Comparison of ENCODE assay signal across 8 cellular contexts in the genomic region with DNA sequence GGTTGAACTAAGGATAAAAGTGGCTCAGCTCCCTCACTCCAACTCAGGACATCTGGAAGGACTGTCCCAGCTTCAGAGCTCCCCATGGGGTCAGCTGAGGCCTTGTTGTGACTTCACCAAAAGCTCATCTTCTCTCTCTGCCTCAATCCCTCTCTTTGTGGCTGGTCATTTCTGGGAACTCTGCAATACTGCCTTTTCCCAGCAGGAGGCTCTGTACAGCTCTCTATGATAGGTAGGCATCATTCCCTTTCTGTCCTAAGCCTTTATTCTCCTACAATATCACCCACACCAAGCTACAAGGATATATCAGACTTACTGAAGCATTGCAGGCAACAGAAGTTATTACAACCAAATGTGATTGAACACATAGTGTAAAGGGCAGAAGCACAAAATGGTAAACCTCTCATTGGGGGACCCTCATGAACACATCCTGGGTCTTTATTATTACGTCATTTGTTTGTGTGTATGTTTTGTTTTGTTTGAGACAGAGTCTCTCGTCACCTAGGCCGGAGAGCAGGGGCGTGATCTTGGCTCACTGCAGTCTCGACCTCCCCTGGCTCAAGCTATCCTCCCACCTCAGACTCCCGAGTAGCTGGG. TPM values are rescaled to one million over a fixed set of nuclear protein-coding genes. Genes with fewer than 3 reads are reported as not detected.
DNase-seq lines count a peak whose midpoint lies in the region; ATAC-seq and TF ChIP-seq lines count a peak whose summit lies in the region.

No MANE protein-coding gene starts in this region.

- no peaks in the 10 kb centered on the region for H3K27me3 Mint-ChIP-seq in activated naive CD8-positive, alpha-beta T cell treated with anti-CD3 and anti-CD28 coated beads, Interleukin-2, amount 50 U/mL, for 24 hours
- H3K27me3 Mint-ChIP-seq in activated naive CD8-positive, alpha-beta T cell treated with anti-CD3 and anti-CD28 coated beads for 36 hours, result no peaks in the 10 kb centered on the region
- H3K27me3 Mint-ChIP-seq in T-helper 2 cell treated with Interferon-gamma antibody and Interleukin-4, amounts not matched to agents 5 μg/mL and 100 μg/mL, for 36 hours (ENCODE audit: low read depth), result no peaks in the 10 kb centered on the region

- CTCF ChIA-PET in HEK293T (lab: Yijun Ruan, JAX), result interaction anchor here (0.7 to 1.2 kb wide), 2 partner anchors 21 to 43 kb away, joined by 3 to 4 read pairs; no protein-coding TSS in a partner anchor

- H3K9me3 Mint-ChIP-seq in activated naive CD8-positive, alpha-beta T cell treated with anti-CD3 and anti-CD28 coated beads, Interleukin-2, amount 50 U/mL, for 24 hours, result no peaks in the 10 kb centered on the region
- H3K9me3 Mint-ChIP-seq in activated naive CD8-positive, alpha-beta T cell treated with anti-CD3 and anti-CD28 coated beads for 36 hours, result no peaks in the 10 kb centered on the region
- H3K9me3 Mint-ChIP-seq in T-helper 2 cell treated with Interferon-gamma antibody and Interleukin-4, amounts not matched to agents 5 μg/mL and 100 μg/mL, for 36 hours, result no peaks in the 10 kb centered on the region

- no peak overlapping the region for H3K27ac Mint-ChIP-seq in activated naive CD8-positive, alpha-beta T cell treated with anti-CD3 and anti-CD28 coated beads, Interleukin-2, amount 50 U/mL, for 24 hours
- no peak overlapping the region for H3K27ac Mint-ChIP-seq in activated naive CD8-positive, alpha-beta T cell treated with anti-CD3 and anti-CD28 coated beads for 36 hours
- no peak overlapping the region for H3K27ac Mint-ChIP-seq in T-helper 2 cell treated with Interferon-gamma antibody and Interleukin-4, amounts not matched to agents 5 μg/mL and 100 μg/mL, for 36 hours

- no peak overlapping the region for H3K4me3 Mint-ChIP-seq in activated naive CD8-positive, alpha-beta T cell treated with anti-CD3 and anti-CD28 coated beads, Interleukin-2, amount 50 U/mL, for 24 hours
- H3K4me3 Mint-ChIP-seq in activated naive CD8-positive, alpha-beta T cell treated with anti-CD3 and anti-CD28 coated beads for 36 hours, result no peak overlapping the region
- no peak overlapping the region for H3K4me3 Mint-ChIP-seq in T-helper 2 cell treated with Interferon-gamma antibody and Interleukin-4, amounts not matched to agents 5 μg/mL and 100 μg/mL, for 36 hours

- ATAC-seq in activated naive CD8-positive, alpha-beta T cell treated with anti-CD3 and anti-CD28 coated beads, Interleukin-2, amount 50 U/mL, for 24 hours, result no peak
- no peak for ATAC-seq in GM18870 (IDR thresholded peaks at IDR 0.05; ENCODE audit: unreplicated experiment)

- POLR2A ChIA-PET in HEK293T (lab: Yijun Ruan, JAX), result no interaction called here

- peak; percentile 16 for DNase-seq in activated naive CD8-positive, alpha-beta T cell treated with anti-CD3 and anti-CD28 coated beads, Interleukin-2, amount 50 U/mL, for 24 hours
- no peak for DNase-seq in activated naive CD8-positive, alpha-beta T cell treated with anti-CD3 and anti-CD28 coated beads for 36 hours
- DNase-seq in HEK293T (ENCODE audit: extremely low spot score), result peak; percentile 39
- DNase-seq in OCI-M1 (lab: John Stamatoyannopoulos, UW), result peak; percentile 45
- peak; percentile 6 for DNase-seq in germinal center (ENCODE audit: low spot score)
- DNase-seq in KG1 (lab: John Stamatoyannopoulos, UW), result no peak
- no peak for DNase-seq in T-helper 2 cell treated with Interferon-gamma antibody and Interleukin-4, amounts not matched to agents 5 μg/mL and 100 μg/mL, for 36 hours (ENCODE audit: low spot score)

- no peaks in the 10 kb centered on the region for H3K36me3 Mint-ChIP-seq in activated naive CD8-positive, alpha-beta T cell treated with anti-CD3 and anti-CD28 coated beads, Interleukin-2, amount 50 U/mL, for 24 hours (ENCODE audit: low read depth)
- H3K36me3 Mint-ChIP-seq in activated naive CD8-positive, alpha-beta T cell treated with anti-CD3 and anti-CD28 coated beads for 36 hours, result no peaks in the 10 kb centered on the region
- H3K36me3 Mint-ChIP-seq in T-helper 2 cell treated with Interferon-gamma antibody and Interleukin-4, amounts not matched to agents 5 μg/mL and 100 μg/mL, for 36 hours (ENCODE audit: low read depth), result no peaks in the 10 kb centered on the region

- no peaks in the 10 kb centered on the region for H3K4me1 Mint-ChIP-seq in activated naive CD8-positive, alpha-beta T cell treated with anti-CD3 and anti-CD28 coated beads, Interleukin-2, amount 50 U/mL, for 24 hours
- no peaks in the 10 kb centered on the region for H3K4me1 Mint-ChIP-seq in activated naive CD8-positive, alpha-beta T cell treated with anti-CD3 and anti-CD28 coated beads for 36 hours
- H3K4me1 Mint-ChIP-seq in T-helper 2 cell treated with Interferon-gamma antibody and Interleukin-4, amounts not matched to agents 5 μg/mL and 100 μg/mL, for 36 hours (ENCODE audit: low read depth), result no peaks in the 10 kb centered on the region

TF ChIP-seq in HEK293T, 16 proteins besides CTCF, POLR2A, EP300 and RAD21:
- no peak for TF ChIP-seq ZNF384 (IDR thresholded peaks at IDR 0.05)
- no peak for TF ChIP-seq FOXM1 (IDR thresholded peaks at IDR 0.05; ENCODE audit: borderline replicate concordance)
- no peak for TF ChIP-seq L3MBTL2 (conservative IDR thresholded peaks at IDR 0.05)
- TF ChIP-seq FOXA1 (IDR thresholded peaks at IDR 0.05), result no peak
- TF ChIP-seq FOXK2 (IDR thresholded peaks at IDR 0.05), result no peak
- TF ChIP-seq HDGF (IDR thresholded peaks at IDR 0.05; ENCODE audit: borderline replicate concordance), result no peak
- no peak for TF ChIP-seq ARNT (IDR thresholded peaks at IDR 0.05)
- TF ChIP-seq SUZ12 (IDR thresholded peaks at IDR 0.05), result no peak
- TF ChIP-seq NFRKB (IDR thresholded peaks at IDR 0.05), result no peak
- TF ChIP-seq, protein P1, sequence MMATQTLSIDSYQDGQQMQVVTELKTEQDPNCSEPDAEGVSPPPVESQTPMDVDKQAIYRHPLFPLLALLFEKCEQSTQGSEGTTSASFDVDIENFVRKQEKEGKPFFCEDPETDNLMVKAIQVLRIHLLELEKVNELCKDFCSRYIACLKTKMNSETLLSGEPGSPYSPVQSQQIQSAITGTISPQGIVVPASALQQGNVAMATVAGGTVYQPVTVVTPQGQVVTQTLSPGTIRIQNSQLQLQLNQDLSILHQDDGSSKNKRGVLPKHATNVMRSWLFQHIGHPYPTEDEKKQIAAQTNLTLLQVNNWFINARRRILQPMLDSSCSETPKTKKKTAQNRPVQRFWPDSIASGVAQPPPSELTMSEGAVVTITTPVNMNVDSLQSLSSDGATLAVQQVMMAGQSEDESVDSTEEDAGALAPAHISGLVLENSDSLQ (IDR thresholded peaks at IDR 0.05), result no peak

RNA-seq across cellular contexts. Expression of a gene that starts 36.7 kb away (rescaled TPM):
- not detected for total RNA-seq in activated naive CD8-positive, alpha-beta T cell treated with anti-CD3 and anti-CD28 coated beads for 36 hours

Comparison
In these comparisons a context has a peak if more than half of its experiments do, and no peak if none do; other contexts are left out.
1. DNase-seq: peak in activated naive CD8-positive, alpha-beta T cell treated with anti-CD3 and anti-CD28 coated beads, Interleukin-2, amount 50 U/mL, for 24 hours (single experiment), HEK293T (single experiment), OCI-M1 (single experiment) and germinal center (single experiment); none in activated naive CD8-positive, alpha-beta T cell treated with anti-CD3 and anti-CD28 coated beads for 36 hours (single experiment), KG1 (single experiment) and T-helper 2 cell treated with Interferon-gamma antibody and Interleukin-4, amounts not matched to agents 5 μg/mL and 100 μg/mL, for 36 hours (single experiment).